Comparison of ENCODE assay signal across 1 cellular context in the genomic region with DNA sequence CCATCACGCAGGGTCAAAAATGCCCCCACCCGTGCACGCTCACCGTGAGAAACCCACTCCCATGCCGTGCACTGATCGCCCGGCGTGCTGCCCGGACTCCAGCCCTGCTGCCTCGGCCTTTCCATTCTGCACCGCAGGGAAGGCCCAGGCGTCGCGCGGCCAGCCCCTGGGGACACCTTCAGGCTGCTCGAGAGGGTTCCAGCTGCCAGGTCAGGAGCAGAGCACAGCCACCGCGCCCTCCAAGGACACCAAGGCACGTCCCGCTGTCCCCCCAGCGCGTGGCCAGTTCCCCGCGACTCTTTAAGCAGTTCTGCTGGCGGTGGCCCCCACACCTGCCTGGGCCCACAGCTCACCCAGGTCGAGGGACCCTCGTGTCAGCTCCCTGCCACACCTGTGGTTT.
TF ChIP-seq lines count a peak whose summit lies in the region.

No MANE protein-coding gene starts in this region.

TF ChIP-seq in K562, 482 proteins besides CTCF, POLR2A, EP300 and RAD21 (continued from another document):
- TF ChIP-seq MITF (IDR thresholded peaks at IDR 0.05) (no peak), GATAD2B (IDR thresholded peaks at IDR 0.05; ENCODE audit: borderline replicate concordance) (no peak), ZNF12 (CRISPR knock-in tag; IDR thresholded peaks at IDR 0.05) (no peak), ZNF3 (CRISPR knock-in tag; IDR thresholded peaks at IDR 0.05) (no peak), KHSRP (IDR thresholded peaks at IDR 0.05) (no peak), ATF3 (IDR thresholded peaks at IDR 0.05) (no peak), ATF3 (CRISPR knock-in tag; conservative IDR thresholded peaks at IDR 0.05) (no peak)
